ENCODE assay signal across 9 cellular contexts in the genomic region with DNA sequence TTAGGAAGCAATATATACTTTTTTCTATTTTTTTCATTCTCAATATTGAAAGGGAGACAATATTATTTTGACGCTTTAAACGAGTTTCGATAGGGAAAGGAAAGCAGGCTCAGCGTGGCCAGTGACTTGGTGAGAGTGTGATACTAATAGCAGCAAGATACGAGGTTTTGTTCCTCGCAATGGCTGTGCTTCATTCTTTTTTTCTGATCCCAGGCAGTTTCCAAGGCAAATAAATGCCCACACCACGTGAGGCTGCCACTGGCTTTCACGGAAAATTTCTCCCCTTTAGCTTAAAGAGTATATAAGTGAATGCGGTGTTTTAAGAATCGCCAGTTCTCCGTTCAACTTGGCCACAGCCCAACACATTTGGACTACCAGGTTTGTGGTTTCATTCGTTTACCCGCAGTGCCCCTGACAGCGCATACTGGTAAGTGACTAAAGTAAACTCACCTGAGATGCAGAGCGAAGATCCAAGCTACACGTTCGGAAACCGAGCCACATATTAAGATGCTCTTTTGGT.
DNase-seq lines count a peak whose midpoint lies in the region; ATAC-seq and TF ChIP-seq lines count a peak whose summit lies in the region.
"Had no signal": no experiment of that assay in that cellular context is flagged by ENCODE, and none has a peak within 500 bp of the region (broad histone marks: within the 10 kb centered on the region; RNA-seq: fewer than 3 reads in every experiment).

No MANE protein-coding gene starts in this region.

- peaks cover 0 to 67% of the 10 kb centered on the region in 2 donors for H3K27me3 ChIP-seq in uterus

- peak overlapping the region; percentile 2 for H3K9ac ChIP-seq in SK-N-MC (ENCODE audit: insufficient read length)

- H3K4me1 ChIP-seq in mucosa of descending colon (ENCODE audit: low read depth) (peaks cover 4% of the 10 kb centered on the region), uterus (no peaks in the 10 kb centered on the region)

- DNase-seq in GM12865 (ENCODE audit: low read depth) (peak; percentile 44), SK-N-MC (ENCODE audit: low read depth, low spot score) (no peak), fibroblast of the aortic adventitia (ENCODE audit: low read depth) (peak; percentile 15), NCI-H2029 (lab: John Stamatoyannopoulos, UW) (no peak), mucosa of descending colon (no peak), uterus (no peak)

- intact Hi-C loops in mucosa of descending colon (cut with DNase I, micrococcal nuclease) = no loop called here
- intact Hi-C loops in uterus (cut with DNase I; ENCODE audit: low total_unique reads) = no loop called here

- no peak for TF ChIP-seq POLR2A in uterus (IDR thresholded peaks at IDR 0.05)

- H3K4me3 ChIP-seq in GM12865 (ENCODE audit: low read depth, low read length) = peak overlapping the region; percentile 62
- H3K4me3 ChIP-seq in SK-N-MC = peak overlapping the region; percentile 90
- H3K4me3 ChIP-seq in fibroblast of the aortic adventitia (ENCODE audit: low read depth, low read length) = peak overlapping the region; percentile 31
- no peak overlapping the region for H3K4me3 ChIP-seq in mucosa of descending colon
- peak overlapping the region in 1 of 2 donors; percentile 36 for H3K4me3 ChIP-seq in uterus

- H3K9me3 ChIP-seq in SK-N-MC (ENCODE audit: low read depth, low read length) (no peaks in the 10 kb centered on the region), mucosa of descending colon (no peaks in the 10 kb centered on the region), uterus (no peaks in the 10 kb centered on the region)
- H3K9me3 ChIP-seq: neutrophil had no signal

- ATAC-seq in mucosa of descending colon (no peak), HG03378 (IDR thresholded peaks at IDR 0.05; ENCODE audit: unreplicated experiment) (no peak)

- H3K36me3 ChIP-seq in SK-N-MC (ENCODE audit: insufficient read depth, low read length) (no peaks in the 10 kb centered on the region), mucosa of descending colon (ENCODE audit: low read depth) (no peaks in the 10 kb centered on the region), uterus (no peaks in the 10 kb centered on the region)
- H3K36me3 ChIP-seq: neutrophil had no signal

- no peak for TF ChIP-seq CTCF in 22Rv1 (IDR thresholded peaks at IDR 0.05)
- no peak for TF ChIP-seq CTCF in GM12865 (IDR thresholded peaks at IDR 0.05; ENCODE audit: insufficient read depth, low read depth, low read length, missing control alignments)
- TF ChIP-seq CTCF in fibroblast of the aortic adventitia (IDR thresholded peaks at IDR 0.05; ENCODE audit: insufficient read depth, low read length) = no peak
- TF ChIP-seq CTCF in mucosa of descending colon (IDR thresholded peaks at IDR 0.05) = no peak
- no peak for TF ChIP-seq CTCF in uterus (IDR thresholded peaks at IDR 0.05)

- peak overlapping the region; percentile 93 for H3K27ac ChIP-seq in 22Rv1
- H3K27ac ChIP-seq in SK-N-MC = peak overlapping the region; percentile 20
- H3K27ac ChIP-seq in uterus = peak overlapping the region in 1 of 2 donors; percentile 27
- H3K27ac ChIP-seq: neutrophil had no signal

Comparison
In these comparisons a context has a peak if more than half of its experiments do, and no peak if none do; other contexts are left out.
1. DNase-seq: peak in GM12865 (single experiment) and fibroblast of the aortic adventitia (single experiment); none in SK-N-MC (single experiment), NCI-H2029 (single experiment), mucosa of descending colon (0 of 3) and uterus (0 of 2).